24 cellular contexts compared by ENCODE assay signal in genomic region chr11:116862101-116862637, GRCh38. TPM values are rescaled to one million over a fixed set of nuclear protein-coding genes. Genes with fewer than 3 reads are reported as not detected.
"Had no signal": no experiment of that assay in that cellular context is flagged by ENCODE, and none has a peak within 500 bp of the region (broad histone marks: within the 10 kb centered on the region; RNA-seq: fewer than 3 reads in every experiment).

No MANE protein-coding gene starts in this region.

- DNase-seq: activated B cell treated with CpG ODN at 0.5 μM for 24 hours; activated CD4-positive, alpha-beta T cell treated with anti-CD3 and anti-CD28 coated beads for 48 hours; activated CD8-positive, alpha-beta T cell treated with anti-CD3 and anti-CD28 coated beads, Interleukin-2, amount 10 ng/mL, durations not matched to agents 7 days and 5 days; activated gamma-delta T cell; activated T-cell treated with anti-CD3 and anti-CD28 coated beads, Interleukin-2, amount 50 U/mL, for 48 hours; cerebellar nuclear complex; cortex of kidney; effector CD4-positive, alpha-beta T cell; heart right ventricle; immature natural killer cell; psoas muscle; right cardiac atrium; stimulated activated CD4-positive, alpha-beta T cell treated with anti-CD3 and anti-CD28 coated beads, Interleukin-15, amount 100 ng/mL, for 24 hours; stimulated activated CD4-positive, alpha-beta T cell treated with anti-CD3 and anti-CD28 coated beads, Interleukin-2, amount 100 ng/mL, for 48 hours had no signal

- H3K4me3 ChIP-seq: ascending aorta, esophagus muscularis mucosa, heart right ventricle, neural progenitor cell, psoas muscle, skin epidermis had no signal

- H3K27ac ChIP-seq: ascending aorta, esophagus muscularis mucosa, heart right ventricle, neural progenitor cell, psoas muscle, skin epidermis had no signal

- H3K4me1 ChIP-seq: ascending aorta, neural progenitor cell had no signal

- H2AFZ ChIP-seq: neural progenitor cell had no signal

- H3K9me3 ChIP-seq: ascending aorta, esophagus muscularis mucosa, heart right ventricle, psoas muscle had no signal

- H3K4me1 Mint-ChIP-seq: activated B cell treated with CpG ODN at 0.5 μM for 24 hours, memory B cell, neural progenitor cell had no signal

- H3K4me2 ChIP-seq: neural progenitor cell had no signal

- H3K9me3 Mint-ChIP-seq: activated B cell treated with CpG ODN at 0.5 μM for 24 hours; activated naive CD4-positive, alpha-beta T cell treated with anti-CD3 and anti-CD28 coated beads, Interleukin-2, amount 50 U/mL, for 24 hours; immature natural killer cell; memory B cell; neural progenitor cell; T-helper 2 cell treated with Interferon-gamma antibody and Interleukin-4, amounts not matched to agents 5 μg/mL and 100 μg/mL, for 36 hours had no signal

- H3K27me3 ChIP-seq: ascending aorta, esophagus muscularis mucosa, heart right ventricle, neural progenitor cell had no signal

- H3K27me3 Mint-ChIP-seq: activated B cell treated with CpG ODN at 0.5 μM for 24 hours; activated naive CD4-positive, alpha-beta T cell treated with anti-CD3 and anti-CD28 coated beads, Interleukin-2, amount 50 U/mL, for 24 hours; memory B cell had no signal

- H3K9ac ChIP-seq: neural progenitor cell had no signal

- H3K36me3 ChIP-seq: neural progenitor cell had no signal

- H3K4me3 Mint-ChIP-seq: activated B cell treated with CpG ODN at 0.5 μM for 24 hours; activated CD8-positive, alpha-beta T cell treated with anti-CD3 and anti-CD28 coated beads, Interleukin-2, amount 10 ng/mL, durations not matched to agents 7 days and 5 days; activated naive CD4-positive, alpha-beta T cell treated with anti-CD3 and anti-CD28 coated beads, Interleukin-2, amount 50 U/mL, for 24 hours; immature natural killer cell; memory B cell; neural progenitor cell; T-helper 2 cell treated with Interferon-gamma antibody and Interleukin-4, amounts not matched to agents 5 μg/mL and 100 μg/mL, for 36 hours had no signal

- H3K27ac Mint-ChIP-seq: activated B cell treated with CpG ODN at 0.5 μM for 24 hours; activated naive CD4-positive, alpha-beta T cell treated with anti-CD3 and anti-CD28 coated beads, Interleukin-2, amount 50 U/mL, for 24 hours; memory B cell; neural progenitor cell had no signal

RNA-seq across cellular contexts. Expression of gene APOA1, which starts 24.7 kb away (rescaled TPM):
- total RNA-seq: activated CD8-positive, alpha-beta T cell treated with anti-CD3 and anti-CD28 coated beads, Interleukin-2, amount 10 ng/mL, durations not matched to agents 7 days and 5 days; osteocyte; ureter had no signal

RNA-seq across cellular contexts. Expression of gene APOC3, which starts 32.5 kb away (rescaled TPM):
- total RNA-seq: activated B cell treated with CpG ODN at 0.5 μM for 24 hours; activated CD8-positive, alpha-beta T cell treated with anti-CD3 and anti-CD28 coated beads, Interleukin-2, amount 10 ng/mL, durations not matched to agents 7 days and 5 days; esophagus muscularis mucosa; mononuclear cell; osteocyte had no signal
- polyA plus RNA-seq: immature natural killer cell, right cardiac atrium had no signal

RNA-seq across cellular contexts. Expression of gene APOA4, which starts 39.1 kb away (rescaled TPM):
- total RNA-seq: activated B cell treated with CpG ODN at 0.5 μM for 24 hours; activated CD8-positive, alpha-beta T cell treated with anti-CD3 and anti-CD28 coated beads, Interleukin-2, amount 10 ng/mL, durations not matched to agents 7 days and 5 days; mononuclear cell; osteocyte; right cardiac atrium; ureter had no signal
- polyA plus RNA-seq: immature natural killer cell had no signal
